In genomic region chr18:48356151-48356745, GRCh38 we compare ENCODE assay signal across 17 cellular contexts. TPM values are rescaled to one million over a fixed set of nuclear protein-coding genes. Genes with fewer than 3 reads are reported as not detected.
DNase-seq lines count a peak whose midpoint lies in the region; ATAC-seq and TF ChIP-seq lines count a peak whose summit lies in the region.
"Had no signal": no experiment of that assay in that cellular context is flagged by ENCODE, and none has a peak within 500 bp of the region (broad histone marks: within the 10 kb centered on the region; RNA-seq: fewer than 3 reads in every experiment).

No MANE protein-coding gene starts in this region.

- no peak overlapping the region for H3K4me3 Mint-ChIP-seq in H9
- no peak overlapping the region for H3K4me3 Mint-ChIP-seq in endodermal cell
- H3K4me3 Mint-ChIP-seq: CD8-positive, alpha-beta memory T cell had no signal

- H2BK20ac ChIP-seq in H9 (ENCODE audit: low read depth, low read length, poor library complexity, severe bottlenecking): no peak overlapping the region

- DNase-seq in DMS79 treated with DMSO at 0.1 percent for 48 hours (lab: John Stamatoyannopoulos, UW) (peak; percentile 74), H9 (peak; percentile 14), endodermal cell (peak; percentile 36), suprapubic skin (ENCODE audit: low spot score in 2 of 2) (peak in 1 of 2 donors; percentile 48), neuronal stem cell (ENCODE audit: low spot score) (no peak), T-helper 1 cell (no peak)
- DNase-seq: BE2C; CD8-positive, alpha-beta memory T cell; KG1; NCI-H1092; NCI-H526 treated with DMSO at 0.1 percent for 48 hours; Right ventricle myocardium superior had no signal

- no peak for TF ChIP-seq EP300 in suprapubic skin (IDR thresholded peaks at IDR 0.05)

- H2BK15ac ChIP-seq in H9 (ENCODE audit: low read depth, low read length): no peak overlapping the region
- H2BK15ac ChIP-seq in neuronal stem cell (ENCODE audit: low read length): no peak overlapping the region

- peak overlapping the region in 1 of 3 experiments; percentile 8; a peak in 1 of 7 replicates for H3K27ac Mint-ChIP-seq in H9
- peak overlapping the region; percentile 90 for H3K27ac Mint-ChIP-seq in endodermal cell
- H3K27ac Mint-ChIP-seq: CD8-positive, alpha-beta memory T cell had no signal

- peaks cover 0 to 3% of the 10 kb centered on the region in 2 experiments; a peak in 1 of 5 replicates for H3K9me3 Mint-ChIP-seq in H9
- peaks cover 8% of the 10 kb centered on the region for H3K9me3 Mint-ChIP-seq in endodermal cell
- H3K9me3 Mint-ChIP-seq: CD8-positive, alpha-beta memory T cell had no signal

- H3K79me1 ChIP-seq in H9 (ENCODE audit: insufficient read depth, low read depth, low read length, poor library complexity, severe bottlenecking) (no peaks in the 10 kb centered on the region), neuronal stem cell (ENCODE audit: low read depth, low read length) (no peaks in the 10 kb centered on the region)

- H3K4me2 ChIP-seq in H9 (ENCODE audit: insufficient read depth, insufficient read length, low read length) (no peak overlapping the region), neuronal stem cell (ENCODE audit: insufficient read depth, low read length, poor library complexity, severe bottlenecking) (no peak overlapping the region)
- H3K4me2 ChIP-seq: SK-N-SH had no signal

- H3K27ac ChIP-seq in H9 (ENCODE audit: insufficient read length, low read depth, low read length) (no peak overlapping the region), endodermal cell (ENCODE audit: low read depth, low read length) (no peak overlapping the region), suprapubic skin (peak overlapping the region; percentile 16), neuronal stem cell (replicated peaks; ENCODE audit: low read length) (no peak overlapping the region)
- H3K27ac ChIP-seq: Peyer's patch had no signal

- H3K4me3 ChIP-seq in endodermal cell (ENCODE audit: low read length): no peak overlapping the region
- no peak overlapping the region for H3K4me3 ChIP-seq in suprapubic skin
- H3K4me3 ChIP-seq in neuronal stem cell (ENCODE audit: low read length in 2 of 2): no peak overlapping the region
- H3K4me3 ChIP-seq: Peyer's patch had no signal

- no peak overlapping the region; the same call in 1 of the 2 replicates for H3K14ac ChIP-seq in H9 (ENCODE audit: insufficient read depth, low read length)
- H3K14ac ChIP-seq in neuronal stem cell (ENCODE audit: low read length): no peak overlapping the region

- no peak for TF ChIP-seq POLR2A in suprapubic skin (IDR thresholded peaks at IDR 0.05)

- H3K27me3 Mint-ChIP-seq in H9 (ENCODE audit: low read depth) (peaks cover 9% of the 10 kb centered on the region), endodermal cell (ENCODE audit: insufficient read depth) (peaks cover 7% of the 10 kb centered on the region)

- H4K8ac ChIP-seq in H9 (replicated peaks; ENCODE audit: insufficient read length, low read depth, low read length) (no peak overlapping the region), neuronal stem cell (ENCODE audit: low read depth, low read length) (no peak overlapping the region)

- H3K36me3 Mint-ChIP-seq in H9 (ENCODE audit: insufficient read depth in 1 of 3, low read depth in 3 of 3): peaks cover 0 to 7% (median 1%) of the 10 kb centered on the region in 3 experiments; a peak in 1 of 7 replicates
- H3K36me3 Mint-ChIP-seq in endodermal cell (ENCODE audit: low read depth): no peaks in the 10 kb centered on the region
- H3K36me3 Mint-ChIP-seq: CD8-positive, alpha-beta memory T cell had no signal

- H3K56ac ChIP-seq in H9 (ENCODE audit: insufficient read length, low read depth, low read length): no peak overlapping the region

- H3K23me2 ChIP-seq in H9 (ENCODE audit: insufficient read length, low read depth, low read length, poor library complexity, severe bottlenecking): no peaks in the 10 kb centered on the region

- ATAC-seq in GM18867 (IDR thresholded peaks at IDR 0.05; ENCODE audit: unreplicated experiment): no peak

- H3K9ac ChIP-seq in H9 (ENCODE audit: extremely low read depth, insufficient read length, low read length) (no peak overlapping the region), endodermal cell (ENCODE audit: extremely low read depth, low read length, poor library complexity, severe bottlenecking) (no peak overlapping the region), neuronal stem cell (ENCODE audit: low read depth, low read length, poor library complexity) (no peak overlapping the region)
- H3K9ac ChIP-seq: SK-N-SH had no signal

- no peak overlapping the region for H2AFZ ChIP-seq in H9 (ENCODE audit: low read length)
- H2AFZ ChIP-seq in neuronal stem cell (ENCODE audit: low read length): no peak overlapping the region

- H2BK5ac ChIP-seq in H9 (ENCODE audit: insufficient read length, low read length) (no peak overlapping the region), neuronal stem cell (ENCODE audit: low read length) (no peak overlapping the region)

- no peak overlapping the region for H3K4ac ChIP-seq in H9 (ENCODE audit: low read depth, low read length)
- H3K4ac ChIP-seq in neuronal stem cell (ENCODE audit: low read length): no peak overlapping the region

- H3K18ac ChIP-seq in H9 (ENCODE audit: insufficient read length, low read depth, low read length): no peak overlapping the region
- no peak overlapping the region for H3K18ac ChIP-seq in neuronal stem cell (ENCODE audit: low read length)

- no peaks in the 10 kb centered on the region for H3K27me3 ChIP-seq in H9 (ENCODE audit: insufficient read depth, low read length)
- H3K27me3 ChIP-seq in endodermal cell (ENCODE audit: control insufficient read depth, insufficient read depth, low read length, poor library complexity, severe bottlenecking): peaks cover 10% of the 10 kb centered on the region
- H3K27me3 ChIP-seq in suprapubic skin: no peaks in the 10 kb centered on the region
- H3K27me3 ChIP-seq in neuronal stem cell (ENCODE audit: control insufficient read depth in 3 of 3, insufficient read depth in 3 of 3, low read depth in 1 of 3, low read length in 3 of 3): no peaks in the 10 kb centered on the region
- H3K27me3 ChIP-seq: BE2C, Peyer's patch had no signal

- no peak overlapping the region for H2AK5ac ChIP-seq in H9 (ENCODE audit: insufficient read length, low read length)
- no peak overlapping the region for H2AK5ac ChIP-seq in neuronal stem cell (ENCODE audit: low read depth, low read length)

- H3K79me2 ChIP-seq in H9 (ENCODE audit: insufficient read depth, low read length): no peaks in the 10 kb centered on the region

- H4K91ac ChIP-seq in H9 (ENCODE audit: insufficient read length, low read depth, low read length) (no peak overlapping the region), neuronal stem cell (ENCODE audit: low read depth, low read length, poor library complexity) (no peak overlapping the region)

- no peak overlapping the region for H2BK120ac ChIP-seq in H9 (ENCODE audit: low read depth, low read length, poor library complexity, severe bottlenecking)
- no peak overlapping the region for H2BK120ac ChIP-seq in neuronal stem cell (ENCODE audit: low read depth, low read length)

- no peaks in the 10 kb centered on the region for H4K20me1 ChIP-seq in H9 (ENCODE audit: control insufficient read depth, insufficient read depth, insufficient read length)

- H3K36me3 ChIP-seq in endodermal cell (ENCODE audit: control insufficient read depth, insufficient read depth, low read length) (no peaks in the 10 kb centered on the region), suprapubic skin (no peaks in the 10 kb centered on the region), neuronal stem cell (replicated peaks in 1 of 2; ENCODE audit: control insufficient read depth in 2 of 2, insufficient read depth in 2 of 2, low read length in 2 of 2) (no peaks in the 10 kb centered on the region)
- H3K36me3 ChIP-seq: BE2C, Peyer's patch had no signal

- no peaks in the 10 kb centered on the region; the same call in 1 of the 2 replicates for H3K4me1 ChIP-seq in H9 (ENCODE audit: insufficient read depth, low read length)
- peaks cover 27% of the 10 kb centered on the region for H3K4me1 ChIP-seq in endodermal cell (ENCODE audit: control insufficient read depth, insufficient read depth, low read length)
- H3K4me1 ChIP-seq in suprapubic skin: peaks cover 19% of the 10 kb centered on the region
- H3K4me1 ChIP-seq in neuronal stem cell (ENCODE audit: control insufficient read depth in 2 of 2, insufficient read depth in 1 of 2, low read depth in 1 of 2, low read length in 2 of 2): peaks cover 0 to 7% of the 10 kb centered on the region in 2 donors
- H3K4me1 ChIP-seq: Peyer's patch had no signal

- no peak overlapping the region for H3K23ac ChIP-seq in H9 (ENCODE audit: insufficient read length, low read depth, low read length)
- H3K23ac ChIP-seq in neuronal stem cell (ENCODE audit: low read depth, low read length, poor library complexity): no peak overlapping the region

- no peaks in the 10 kb centered on the region for H3K9me3 ChIP-seq in H9 (ENCODE audit: control insufficient read depth, low read depth, low read length)
- H3K9me3 ChIP-seq in endodermal cell (ENCODE audit: control insufficient read depth, low read length): no peaks in the 10 kb centered on the region
- no peaks in the 10 kb centered on the region for H3K9me3 ChIP-seq in suprapubic skin
- no peaks in the 10 kb centered on the region for H3K9me3 ChIP-seq in neuronal stem cell (replicated peaks in 1 of 2; ENCODE audit: control insufficient read depth in 2 of 2, insufficient read depth in 1 of 2, low read depth in 1 of 2, low read length in 2 of 2)
- H3K9me3 ChIP-seq: BE2C, Peyer's patch, SK-N-SH had no signal

- H2BK12ac ChIP-seq in H9 (ENCODE audit: insufficient read length, low read depth, low read length) (no peak overlapping the region), neuronal stem cell (ENCODE audit: low read length) (no peak overlapping the region)

- peaks cover 15 to 19% of the 10 kb centered on the region in 2 experiments for H3K4me1 Mint-ChIP-seq in H9
- peaks cover 47% of the 10 kb centered on the region for H3K4me1 Mint-ChIP-seq in endodermal cell
- H3K4me1 Mint-ChIP-seq: CD8-positive, alpha-beta memory T cell had no signal

- H3T11ph ChIP-seq in H9 (ENCODE audit: low read length): no peak overlapping the region

- TF ChIP-seq CTCF in H9 (conservative IDR thresholded peaks at IDR 0.05) (no peak), endodermal cell (conservative IDR thresholded peaks at IDR 0.05) (no peak), suprapubic skin (IDR thresholded peaks at IDR 0.05) (no peak)

- no CpG with 5 or more reads among the region's 7 CpGs for WGBS in H9 (ENCODE audit: extremely low coverage, insufficient read length, low lambda C conversion rate)
- WGBS in endodermal cell (ENCODE audit: insufficient coverage in 1 of 2, insufficient read length in 1 of 2), 2 experiments: 90 to 95% methylated on average over 5 to 7 of the region's 7 CpGs
- 82% methylated on average over 3 of the region's 7 CpGs for WGBS in suprapubic skin
- no CpG with 5 or more reads among the region's 7 CpGs for WGBS in neuronal stem cell (ENCODE audit: extremely low coverage in 2 of 2, insufficient read length in 2 of 2, insufficient replicate concordance in 1 of 2), 2 donors

- no peak overlapping the region for H4K5ac ChIP-seq in H9 (ENCODE audit: insufficient read length, low read depth, low read length)

RNA-seq across cellular contexts. Expression of gene ZBTB7C, which starts 52.9 kb away (rescaled TPM):
- total RNA-seq in H9 (2021): 0.33 and 0.39 TPM in 2 replicates
- total RNA-seq in endodermal cell: under 1 TPM; 0.31 to 0.62 TPM
- 0.43 TPM for polyA plus RNA-seq in endodermal cell (2013, experiment 1 of 2)
- polyA plus RNA-seq in endodermal cell (2013, experiment 2 of 2): 0.41 TPM
- total RNA-seq in suprapubic skin: 10 to 100 TPM; 26.0 to 50.6 (median 46.2) TPM
- 2.0 TPM for polyA plus RNA-seq in neuronal stem cell (2013, experiment 1 of 2)
- 1.9 TPM for polyA plus RNA-seq in neuronal stem cell (2013, experiment 2 of 2)
- total RNA-seq: M059J had no signal
- polyA plus RNA-seq: AG04450; CD8-positive, alpha-beta memory T cell had no signal

Comparison
In these comparisons a context has a peak if more than half of its experiments do, and no peak if none do; other contexts are left out.
1. DNase-seq: peak in DMS79 treated with DMSO at 0.1 percent for 48 hours (single experiment), H9 (single experiment) and endodermal cell (single experiment); none in neuronal stem cell (single experiment) and T-helper 1 cell (0 of 5).
2. RNA of gene ZBTB7C, which starts 52.9 kb away (total RNA-seq): 26.0 to 50.6 TPM in suprapubic skin; 0.31 to 0.62 TPM in endodermal cell and 0.33 to 0.39 TPM in H9; every median in the first group is over 10 times any median in the second.